Comparison of ENCODE assay signal across 8 cellular contexts in the genomic region with DNA sequence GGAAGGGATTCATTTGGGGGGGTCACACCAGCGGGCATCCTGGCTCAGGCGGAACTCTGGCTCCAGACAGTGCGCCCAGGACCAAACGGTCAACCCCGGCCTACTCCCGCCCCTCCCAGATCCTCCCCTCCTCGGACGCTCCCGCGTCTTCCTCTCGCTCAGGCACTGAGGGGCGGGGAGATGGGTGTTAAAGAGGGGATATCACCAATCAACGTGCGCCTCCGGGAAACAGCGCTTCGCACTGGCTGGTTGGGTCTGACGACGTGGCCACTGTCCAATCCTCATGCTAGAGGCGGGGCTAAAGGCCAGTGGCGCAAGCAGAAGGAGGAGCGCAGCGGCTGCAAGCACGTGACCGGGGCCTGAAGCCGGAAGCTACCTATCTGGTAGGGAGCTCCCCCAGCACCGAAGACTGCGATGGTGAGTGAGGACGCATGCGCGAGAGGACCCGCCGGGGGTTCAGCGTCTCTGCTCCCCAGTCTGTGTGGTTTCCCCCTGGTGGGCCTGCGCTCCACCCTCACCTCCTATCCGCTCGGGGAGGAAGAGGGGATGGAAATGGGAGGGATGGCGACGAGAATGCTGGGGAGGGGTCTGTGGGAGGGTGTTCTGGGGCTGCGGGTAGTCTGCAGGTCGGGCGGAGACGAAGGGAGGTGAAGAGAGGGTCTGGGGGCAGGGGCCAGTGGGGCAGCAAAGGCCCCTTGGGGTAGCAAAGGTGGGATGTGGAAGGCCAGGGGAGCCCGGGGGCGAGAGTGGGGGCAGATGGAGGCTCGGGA. TPM values are rescaled to one million over a fixed set of nuclear protein-coding genes. Genes with fewer than 3 reads are reported as not detected.
A peak's percentile ranks its signal among the peaks of the same experiment; 100 is the strongest.
DNase-seq lines count a peak whose midpoint lies in the region; ATAC-seq and TF ChIP-seq lines count a peak whose summit lies in the region.

A gene (plus strand): TSS at position 360 of the 770 bp plus-strand sequence. CDS start 55 bp downstream, at position 415.

- peak within 1 kb of the TSS; percentile 69 for H3K4me2 ChIP-seq in KMS-11

- H3K36me3 ChIP-seq in KMS-11 (ENCODE audit: insufficient read depth) (no peaks in the 10 kb centered on the region), Peyer's patch (peaks cover 0 to 17% (median 0%) of the 10 kb centered on the region in 3 donors), esophagus (ENCODE audit: control insufficient read depth in 2 of 2, insufficient read depth in 2 of 2, low read length in 1 of 2) (peaks cover 4 to 7% of the 10 kb centered on the region in 2 donors), muscle layer of colon (ENCODE audit: insufficient read depth, low read length) (peaks cover 7% of the 10 kb centered on the region)

- DNase-seq in DMS79 (lab: John Stamatoyannopoulos, UW) (peak; percentile 97), Peyer's patch (peak; percentile 98 to 100 (median 99))
- DNase-seq in activated T-cell treated with anti-CD3 and anti-CD28 coated beads, Interleukin-2, amount 50 U/mL, for 48 hours: peak; percentile 97 to 98
- peak; percentile 94 for DNase-seq in stimulated activated CD8-positive, alpha-beta memory T cell treated with anti-CD3 and anti-CD28 coated beads, Interleukin-7, amount 100 ng/mL, for 24 hours (ENCODE audit: low read depth)

- peak within 1 kb of the TSS; percentile 87 for H2AFZ ChIP-seq in KMS-11 (ENCODE audit: low read depth)

- H4K20me1 ChIP-seq in KMS-11 (ENCODE audit: insufficient read depth): no peaks in the 10 kb centered on the region

- no peaks in the 10 kb centered on the region; the same call in 1 of the 2 replicates for H3K79me2 ChIP-seq in KMS-11 (ENCODE audit: insufficient read depth, low read depth)

- H3K27me3 ChIP-seq in KMS-11 (ENCODE audit: insufficient read depth, low read depth): no peaks in the 10 kb centered on the region
- H3K27me3 ChIP-seq in Peyer's patch: no peaks in the 10 kb centered on the region
- H3K27me3 ChIP-seq in esophagus (ENCODE audit: control insufficient read depth in 1 of 2, insufficient read depth in 2 of 2, low read length in 2 of 2): no peaks in the 10 kb centered on the region
- H3K27me3 ChIP-seq in muscle layer of colon (ENCODE audit: control insufficient read depth in 1 of 2, insufficient read depth in 2 of 2, low read length in 2 of 2): no peaks in the 10 kb centered on the region

- H3K4me1 ChIP-seq in KMS-11 (ENCODE audit: low read depth, poor library complexity, severe bottlenecking) (peaks cover 15% of the 10 kb centered on the region), Peyer's patch (peaks cover 0 to 26% (median 2%) of the 10 kb centered on the region in 4 donors), esophagus (ENCODE audit: control insufficient read depth in 2 of 2, insufficient read depth in 2 of 2, low read length in 1 of 2) (peaks cover 0 to 2% of the 10 kb centered on the region in 2 donors), muscle layer of colon (ENCODE audit: insufficient read depth, low read length) (peaks cover 10% of the 10 kb centered on the region)

- H3K27ac ChIP-seq in KMS-11 (peak within 1 kb of the TSS; percentile 34; the same call in 1 of the 2 replicates), Peyer's patch (peak within 1 kb of the TSS; percentile 83 to 96 (median 90)), esophagus (ENCODE audit: low read depth in 2 of 2, low read length in 1 of 2) (peak within 1 kb of the TSS; percentile 84 to 89), muscle layer of colon (ENCODE audit: low read depth, low read length) (peak within 1 kb of the TSS; percentile 98)

- H3K9ac ChIP-seq in KMS-11 (peak within 1 kb of the TSS; percentile 62), muscle layer of colon (ENCODE audit: low read length) (peak within 1 kb of the TSS; percentile 97)

- peak; percentile 97 for ATAC-seq in GM21737 (IDR thresholded peaks at IDR 0.05; ENCODE audit: unreplicated experiment)

- WGBS in esophagus, 2 donors: 0 to 1% methylated on average over 46 of the region's 46 CpGs

- TF ChIP-seq POLR2A in Peyer's patch (IDR thresholded peaks at IDR 0.05): peak; percentile 57 to 84

- peak within 1 kb of the TSS; percentile 51 for H3K4me3 ChIP-seq in KMS-11 (IDR thresholded peaks at IDR 0.05; ENCODE audit: insufficient read depth, low read depth, low read length)
- peak within 1 kb of the TSS; percentile 72 to 96 (median 80) for H3K4me3 ChIP-seq in Peyer's patch
- peak within 1 kb of the TSS; percentile 92 to 97 for H3K4me3 ChIP-seq in esophagus (ENCODE audit: low read depth in 1 of 2, low read length in 2 of 2)
- peak within 1 kb of the TSS; percentile 99 for H3K4me3 ChIP-seq in muscle layer of colon (ENCODE audit: low read depth in 1 of 2, low read length in 2 of 2)

- no peaks in the 10 kb centered on the region for H3K9me3 ChIP-seq in Peyer's patch
- H3K9me3 ChIP-seq in esophagus (ENCODE audit: control insufficient read depth in 2 of 2, insufficient read depth in 1 of 2, low read depth in 1 of 2, low read length in 1 of 2): no peaks in the 10 kb centered on the region
- no peaks in the 10 kb centered on the region for H3K9me3 ChIP-seq in muscle layer of colon (ENCODE audit: low read length)

- TF ChIP-seq CTCF in KMS-11 (conservative IDR thresholded peaks at IDR 0.05; ENCODE audit: low read depth, low read length) (no peak), Peyer's patch (IDR thresholded peaks at IDR 0.05) (peak in 1 of 6 experiments; percentile 3)

RNA-seq across cellular contexts. Expression of the gene that starts here (rescaled TPM):
- 100 to 1,000 TPM; 194 to 312 (median 237) TPM for total RNA-seq in Peyer's patch
- 100 to 1,000 TPM in 1 of 2 donors, 10 to 100 TPM in 1; 85.7 to 138 TPM for polyA plus RNA-seq in esophagus

Comparison
In these comparisons a context has a peak if more than half of its experiments do, and no peak if none do; other contexts are left out.
1. Peak in every context shown above with its lines: DNase-seq, ATAC-seq, H3K4me3 ChIP-seq and H3K27ac ChIP-seq.
2. H3K27ac ChIP-seq: peak in every context shown above with its lines; median percentile 98 in muscle layer of colon; 90 in Peyer's patch; 86 in esophagus; 34 in KMS-11.